Comparison of ENCODE assay signal across 1 cellular context in genomic region chr12:130764475-130765185, GRCh38.
TF ChIP-seq lines count a peak whose summit lies in the region.

No MANE protein-coding gene starts in this region.

TF ChIP-seq in HEK293, 187 proteins besides CTCF, POLR2A, EP300 and RAD21 (continued from another document and continues in another):
- peak; percentile 97 for TF ChIP-seq INSM2 (tag by site-specific recombination; IDR thresholded peaks at IDR 0.05)
- TF ChIP-seq ZNF776 (tag by site-specific recombination; IDR thresholded peaks at IDR 0.05; ENCODE audit: borderline replicate concordance) = peak; percentile 52; the same call in 1 of the 2 replicates
- TF ChIP-seq ZNF335 (tag by site-specific recombination; conservative IDR thresholded peaks at IDR 0.05) = peak; percentile 49; the same call in 1 of the 2 replicates
- no peak for TF ChIP-seq ZNF596 (tag by site-specific recombination; IDR thresholded peaks at IDR 0.05)
- 0 out of 2 replicates have a peak, but pooled peaks have one; percentile 8 for TF ChIP-seq ZNF121 (tag by site-specific recombination; IDR thresholded peaks at IDR 0.05)
- TF ChIP-seq ZFP41 (tag by site-specific recombination; IDR thresholded peaks at IDR 0.05; ENCODE audit: borderline replicate concordance) = no peak; the same call in 1 of the 2 replicates
- TF ChIP-seq HOXA7 (CRISPR knock-in tag; IDR thresholded peaks at IDR 0.05; ENCODE audit: borderline replicate concordance) = no peak
- peak; percentile 92; the same call in 1 of the 2 replicates for TF ChIP-seq ZNF19 (tag by site-specific recombination; IDR thresholded peaks at IDR 0.05; ENCODE audit: low read depth)
- TF ChIP-seq ZFP37 (tag by site-specific recombination; IDR thresholded peaks at IDR 0.05) = 0 out of 2 replicates have a peak, but pooled peaks have one; percentile 14
- peak; percentile 99 for TF ChIP-seq ZSCAN18 (tag by site-specific recombination; IDR thresholded peaks at IDR 0.05)
- no peak for TF ChIP-seq ZNF350 (tag by site-specific recombination; IDR thresholded peaks at IDR 0.05)
- no peak for TF ChIP-seq ZNF449 (tag by site-specific recombination; IDR thresholded peaks at IDR 0.05)
- TF ChIP-seq ZSCAN23 (tag by site-specific recombination; IDR thresholded peaks at IDR 0.05) = peak; percentile 71
- TF ChIP-seq PBX3 (CRISPR knock-in tag; IDR thresholded peaks at IDR 0.05) = no peak
- no peak; the same call in 1 of the 2 replicates for TF ChIP-seq ZNF654 (tag by site-specific recombination; IDR thresholded peaks at IDR 0.05; ENCODE audit: low read depth)
- TF ChIP-seq ZNF513 (tag by site-specific recombination; IDR thresholded peaks at IDR 0.05) = no peak
- no peak; the same call in 1 of the 2 replicates for TF ChIP-seq ZBTB49 (tag by site-specific recombination; IDR thresholded peaks at IDR 0.05; ENCODE audit: low read depth)
- TF ChIP-seq ZSCAN16 (tag by site-specific recombination; IDR thresholded peaks at IDR 0.05) = no peak
- TF ChIP-seq ZFP3 (tag by site-specific recombination; IDR thresholded peaks at IDR 0.05; ENCODE audit: low read depth) = no peak
- TF ChIP-seq ZNF571 (tag by site-specific recombination; IDR thresholded peaks at IDR 0.05) = peak; percentile 94
- TF ChIP-seq ZNF324 (tag by site-specific recombination; IDR thresholded peaks at IDR 0.05) = peak; percentile 97
- TF ChIP-seq EGR2 (tag by site-specific recombination; IDR thresholded peaks at IDR 0.05; ENCODE audit: low read depth) = no peak
- peak; percentile 30 for TF ChIP-seq ZNF777 (tag by site-specific recombination; IDR thresholded peaks at IDR 0.05; ENCODE audit: borderline replicate concordance)
- TF ChIP-seq PATZ1 (tag by site-specific recombination; IDR thresholded peaks at IDR 0.05) = no peak
- TF ChIP-seq ZNF169 (tag by site-specific recombination; IDR thresholded peaks at IDR 0.05) = peak; percentile 97
- peak; percentile 98 for TF ChIP-seq ZNF155 (tag by site-specific recombination; IDR thresholded peaks at IDR 0.05)
- TF ChIP-seq ZNF24 (tag by site-specific recombination; IDR thresholded peaks at IDR 0.05) = peak; percentile 17; the same call in 1 of the 2 replicates
- TF ChIP-seq TRIM28 (IDR thresholded peaks at IDR 0.05; ENCODE audit: borderline replicate concordance, low read length) = no peak
- no peak for TF ChIP-seq ZNF561 (tag by site-specific recombination; IDR thresholded peaks at IDR 0.05; ENCODE audit: borderline replicate concordance)
- TF ChIP-seq KLF8 (tag by site-specific recombination; IDR thresholded peaks at IDR 0.05) = peak; percentile 75
- TF ChIP-seq SALL2 (tag by site-specific recombination; IDR thresholded peaks at IDR 0.05; ENCODE audit: borderline replicate concordance) = peak; percentile 95
- peak; percentile 99 for TF ChIP-seq ZNF785 (tag by site-specific recombination; IDR thresholded peaks at IDR 0.05)
- TF ChIP-seq ZBTB11 (tag by site-specific recombination; conservative IDR thresholded peaks at IDR 0.05; ENCODE audit: low read depth) = no peak
- 0 out of 2 replicates have a peak, but pooled peaks have one; percentile 7 for TF ChIP-seq ZBTB6 (tag by site-specific recombination; IDR thresholded peaks at IDR 0.05)
- TF ChIP-seq ZNF157 (tag by site-specific recombination; IDR thresholded peaks at IDR 0.05) = no peak; the same call in 1 of the 2 replicates
- peak; percentile 57 for TF ChIP-seq ZNF26 (tag by site-specific recombination; IDR thresholded peaks at IDR 0.05)
- peak; percentile 41; the same call in 1 of the 2 replicates for TF ChIP-seq OSR2 (tag by site-specific recombination; IDR thresholded peaks at IDR 0.05)
- no peak for TF ChIP-seq ZNF362 (tag by site-specific recombination; IDR thresholded peaks at IDR 0.05)
- peak; percentile 68; the same call in 1 of the 2 replicates for TF ChIP-seq ZNF2 (tag by site-specific recombination; IDR thresholded peaks at IDR 0.05)
- peak; percentile 54; the same call in 1 of the 2 replicates for TF ChIP-seq ZNF133 (tag by site-specific recombination; IDR thresholded peaks at IDR 0.05)
- TF ChIP-seq ZNF514 (tag by site-specific recombination; IDR thresholded peaks at IDR 0.05) = no peak
